In genomic region chr9:37521111-37521510, GRCh38 we compare ENCODE assay signal across 30 cellular contexts.
"Had no signal": no experiment of that assay in that cellular context is flagged by ENCODE, and none has a peak within 500 bp of the region (broad histone marks: within the 10 kb centered on the region; RNA-seq: fewer than 3 reads in every experiment).

No MANE protein-coding gene starts in this region.

- H3K4me1 Mint-ChIP-seq: naive thymus-derived CD8-positive, alpha-beta T cell; neural progenitor cell; stimulated activated naive B cell treated with anti-CD40 and anti-IgM and Interleukin-4, amounts not matched to agents 10 μg/mL and 1 μg/mL and 100 μg/mL, for 72 hours had no signal

- H3K4me3 ChIP-seq: neural progenitor cell, ovary, psoas muscle, right lobe of liver, sigmoid colon, stomach, thoracic aorta, thyroid gland, tibial nerve, upper lobe of left lung, vagina had no signal

- H3K4me3 Mint-ChIP-seq: naive B cell; naive thymus-derived CD8-positive, alpha-beta T cell; natural killer cell treated with Interleukin-12 subunit alpha and Interleukin-12 subunit beta and Interleukin-15 and Interleukin-18, amount 100 ng/mL, for 72 hours; neural progenitor cell; stimulated activated naive B cell treated with anti-CD40 and anti-IgM and Interleukin-4, amounts not matched to agents 10 μg/mL and 1 μg/mL and 100 μg/mL, for 72 hours; stimulated activated naive CD8-positive, alpha-beta T cell treated with anti-CD3 and anti-CD28 coated beads, Interleukin-15, Interleukin-2, amounts not matched to agents 100 ng/mL and 50 ng/mL, for 24 hours had no signal

- H3K4me1 ChIP-seq: neural progenitor cell, parathyroid adenoma, psoas muscle, right lobe of liver, sigmoid colon, stomach, thyroid gland, tibial nerve, upper lobe of left lung, vagina had no signal

- DNase-seq: naive B cell; naive thymus-derived CD8-positive, alpha-beta T cell; occipital lobe; ovary; posterior cingulate gyrus; psoas muscle; right cardiac atrium; right lobe of liver; sigmoid colon; small intestine; stimulated activated CD4-positive, alpha-beta T cell treated with anti-CD3 and anti-CD28 coated beads, Interleukin-15, amount 100 ng/mL, for 24 hours; stimulated activated CD4-positive, alpha-beta T cell treated with anti-CD3 and anti-CD28 coated beads, Interleukin-2, amount 100 ng/mL, for 24 hours; stimulated activated CD4-positive, alpha-beta T cell treated with anti-CD3 and anti-CD28 coated beads, Interleukin-2, amount 100 ng/mL, for 48 hours; stimulated activated CD4-positive, alpha-beta T cell treated with anti-CD3 and anti-CD28 coated beads, Interleukin-4, amount 100 ng/mL, for 4 hours; stimulated activated CD8-positive, alpha-beta memory T cell treated with anti-CD3 and anti-CD28 coated beads, Interleukin-4, amount 100 ng/mL, for 48 hours; stimulated activated naive B cell treated with anti-CD40 and anti-IgM and Interleukin-4, amounts not matched to agents 10 μg/mL and 1 μg/mL and 100 μg/mL, for 72 hours; stimulated activated naive CD4-positive, alpha-beta T cell treated with Interleukin-2 at 50 U/mL for 16 hours; stomach; thyroid gland; trophoblast cell had no signal

- FAIRE-seq: small intestine, urothelium cell line had no signal

- H3K27me3 Mint-ChIP-seq: naive B cell; natural killer cell treated with Interleukin-12 subunit alpha and Interleukin-12 subunit beta and Interleukin-15 and Interleukin-18, amount 100 ng/mL, for 72 hours; progenitor cell of endocrine pancreas; stimulated activated naive B cell treated with anti-CD40 and anti-IgM and Interleukin-4, amounts not matched to agents 10 μg/mL and 1 μg/mL and 100 μg/mL, for 72 hours; stimulated activated naive CD8-positive, alpha-beta T cell treated with anti-CD3 and anti-CD28 coated beads, Interleukin-15, Interleukin-2, amounts not matched to agents 100 ng/mL and 50 ng/mL, for 24 hours had no signal

- H3K27ac ChIP-seq: neural progenitor cell, ovary, parathyroid adenoma, psoas muscle, right lobe of liver, sigmoid colon, stomach, thoracic aorta, thyroid gland, tibial nerve, upper lobe of left lung, vagina had no signal

- H3K9me3 ChIP-seq: ovary, psoas muscle, right lobe of liver, sigmoid colon, stomach, thoracic aorta, thyroid gland, tibial nerve, upper lobe of left lung, vagina had no signal

- H3K36me3 ChIP-seq: neural progenitor cell, ovary had no signal

- ATAC-seq: naive thymus-derived CD8-positive, alpha-beta T cell; natural killer cell treated with Interleukin-12 subunit alpha and Interleukin-12 subunit beta and Interleukin-15 and Interleukin-18, amount 100 ng/mL, for 72 hours; psoas muscle; right cardiac atrium; right lobe of liver; stimulated activated naive B cell treated with anti-CD40 and anti-IgM and Interleukin-4, amounts not matched to agents 10 μg/mL and 1 μg/mL and 100 μg/mL, for 72 hours had no signal

- H3K9me3 Mint-ChIP-seq: naive thymus-derived CD8-positive, alpha-beta T cell; natural killer cell treated with Interleukin-12 subunit alpha and Interleukin-12 subunit beta and Interleukin-15 and Interleukin-18, amount 100 ng/mL, for 72 hours; neural progenitor cell; stimulated activated naive CD8-positive, alpha-beta T cell treated with anti-CD3 and anti-CD28 coated beads, Interleukin-15, Interleukin-2, amounts not matched to agents 100 ng/mL and 50 ng/mL, for 24 hours had no signal

- H3K9ac ChIP-seq: neural progenitor cell, parathyroid adenoma had no signal

- H3K27ac Mint-ChIP-seq: natural killer cell treated with Interleukin-12 subunit alpha and Interleukin-12 subunit beta and Interleukin-15 and Interleukin-18, amount 100 ng/mL, for 72 hours; neural progenitor cell; progenitor cell of endocrine pancreas; stimulated activated naive B cell treated with anti-CD40 and anti-IgM and Interleukin-4, amounts not matched to agents 10 μg/mL and 1 μg/mL and 100 μg/mL, for 72 hours; stimulated activated naive CD8-positive, alpha-beta T cell treated with anti-CD3 and anti-CD28 coated beads, Interleukin-15, Interleukin-2, amounts not matched to agents 100 ng/mL and 50 ng/mL, for 24 hours had no signal
